1 cellular context compared by ENCODE assay signal in the genomic region with DNA sequence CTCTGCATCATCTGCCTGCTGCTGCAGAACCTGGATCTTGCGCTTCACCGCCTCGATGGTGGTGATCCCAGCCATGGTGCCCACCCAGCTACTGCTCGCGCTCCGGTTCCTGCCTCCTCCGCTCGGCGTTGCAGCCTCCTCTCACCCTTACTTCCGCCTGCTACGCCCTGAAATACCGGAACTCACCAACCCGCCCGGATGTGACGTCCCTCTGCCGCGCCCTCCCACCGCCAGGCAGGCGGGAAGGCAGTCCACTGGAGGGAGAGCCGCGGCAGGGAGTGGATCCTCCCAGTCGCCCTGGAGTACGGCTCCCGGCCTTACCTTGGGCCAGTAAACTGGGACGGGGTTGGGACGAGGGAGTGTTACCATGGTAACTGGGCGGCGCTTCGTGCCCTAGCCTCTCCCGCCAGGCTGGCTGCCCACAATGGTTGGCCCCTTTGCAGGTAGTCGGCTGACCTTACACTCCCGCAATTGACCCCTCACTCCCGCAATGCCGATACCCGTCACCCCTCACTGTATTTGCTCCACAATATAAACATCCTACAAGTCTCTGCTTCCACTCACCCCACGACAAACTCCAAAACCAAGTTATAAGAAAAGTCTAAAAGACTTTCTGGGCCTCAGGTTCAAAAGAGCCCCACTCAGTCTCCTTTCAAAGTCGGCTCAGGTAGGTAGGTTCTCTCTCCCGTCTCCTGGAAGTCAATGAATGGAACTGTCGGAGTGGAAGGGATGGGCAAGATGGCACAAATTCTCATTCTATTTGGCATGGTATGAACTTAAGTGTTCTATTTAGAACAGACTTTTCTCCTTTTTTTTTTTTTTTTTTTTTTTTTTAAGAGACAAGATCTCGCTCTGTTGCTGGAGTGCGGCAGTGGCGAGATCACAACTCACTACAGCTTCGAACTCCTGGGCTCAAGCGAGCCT.
TF ChIP-seq lines count a peak whose summit lies in the region.

No MANE protein-coding gene starts in this region.

TF ChIP-seq in H1, 55 proteins besides CTCF, POLR2A, EP300 and RAD21:
- TF ChIP-seq YY1 (IDR thresholded peaks at IDR 0.05; ENCODE audit: low read depth, low read length) (no peak), GABPA (IDR thresholded peaks at IDR 0.05; ENCODE audit: borderline replicate concordance, insufficient read depth, low read length) (peak; percentile 94; the same call in 1 of the 2 replicates), NRF1 (IDR thresholded peaks at IDR 0.05; ENCODE audit: low read depth, low read length) (no peak), RBBP5 (IDR thresholded peaks at IDR 0.05; ENCODE audit: borderline replicate concordance, low read depth, low read length) (0 out of 2 replicates have a peak, but pooled peaks have one; percentile 51), CHD2 (IDR thresholded peaks at IDR 0.05; ENCODE audit: low read length) (peak; percentile 16; the same call in 1 of the 2 replicates), SRF (IDR thresholded peaks at IDR 0.05; ENCODE audit: low read depth, low read length) (peak; percentile 32; the same call in 1 of the 2 replicates), SP1 (IDR thresholded peaks at IDR 0.05; ENCODE audit: low read depth, low read length) (peak; percentile 93), RNF2 (IDR thresholded peaks at IDR 0.05; ENCODE audit: borderline replicate concordance, low read depth, low read length, missing control alignments, poor library complexity, severe bottlenecking) (no peak), GTF2F1 (IDR thresholded peaks at IDR 0.05; ENCODE audit: borderline replicate concordance, low read depth, low read length) (peak; percentile 81; the same call in 1 of the 2 replicates), HDAC6 (IDR thresholded peaks at IDR 0.05; ENCODE audit: low read depth, low read length) (no peak), TEAD4 (IDR thresholded peaks at IDR 0.05; ENCODE audit: low read depth, low read length) (peak; percentile 48; the same call in 1 of the 2 replicates), TBP (IDR thresholded peaks at IDR 0.05; ENCODE audit: low read depth, low read length) (peak; percentile 95), BACH1 (IDR thresholded peaks at IDR 0.05; ENCODE audit: low read length) (peak; percentile 83), NANOG (IDR thresholded peaks at IDR 0.05; ENCODE audit: insufficient read depth, low read depth, low read length, poor library complexity, severe bottlenecking) (no peak), ASH2L (IDR thresholded peaks at IDR 0.05; ENCODE audit: low read length) (peak; percentile 90), TAF1 (IDR thresholded peaks at IDR 0.05; ENCODE audit: low read depth, low read length) (peak; percentile 95), BCL11A (IDR thresholded peaks at IDR 0.05; ENCODE audit: low read depth in 2 of 2, low read length in 2 of 2) (no peak), EGR1 (IDR thresholded peaks at IDR 0.05; ENCODE audit: borderline replicate concordance, low read depth, low read length) (peak; percentile 68), ZNF274 (IDR thresholded peaks at IDR 0.05; ENCODE audit: borderline replicate concordance, extremely low read depth, low read length) (no peak), SP2 (IDR thresholded peaks at IDR 0.05; ENCODE audit: low read length) (no peak), JUND (IDR thresholded peaks at IDR 0.05; ENCODE audit: low read length) (no peak), SIN3A (conservative IDR thresholded peaks at IDR 0.05 in 1 of 2, IDR thresholded peaks at IDR 0.05 in 1 of 2; ENCODE audit: low read depth in 1 of 2, low read length in 2 of 2) (peak; percentile 45 to 94; a peak in 2 of 4 replicates), CTBP2 (IDR thresholded peaks at IDR 0.05; ENCODE audit: borderline replicate concordance, insufficient read depth, insufficient read length, low read length) (no peak), HDAC2 (IDR thresholded peaks at IDR 0.05; ENCODE audit: borderline replicate concordance in 1 of 2, low read depth in 2 of 2, low read length in 2 of 2) (peak; percentile 48 to 50; a peak in 2 of 4 replicates), CBX8 (IDR thresholded peaks at IDR 0.05; ENCODE audit: borderline replicate concordance, low read depth, low read length) (no peak), SIRT6 (IDR thresholded peaks at IDR 0.05; ENCODE audit: low read length) (no peak), POLR2AphosphoS5 (IDR thresholded peaks at IDR 0.05; ENCODE audit: low read depth, low read length) (peak; percentile 81), TCF12 (IDR thresholded peaks at IDR 0.05; ENCODE audit: low read depth, low read length) (no peak), KDM5A (IDR thresholded peaks at IDR 0.05; ENCODE audit: low read length) (no peak; the same call in 1 of the 2 replicates), CEBPB (IDR thresholded peaks at IDR 0.05; ENCODE audit: low read depth, low read length) (no peak), SAP30 (IDR thresholded peaks at IDR 0.05; ENCODE audit: insufficient read depth, insufficient replicate concordance, low read length) (peak; percentile 86), CREB1 (IDR thresholded peaks at IDR 0.05) (peak; percentile 96), TAF7 (optimal IDR thresholded peaks at IDR 0.05; ENCODE audit: borderline replicate concordance, low read depth, low read length) (peak; percentile 67), PHF8 (conservative IDR thresholded peaks at IDR 0.05; ENCODE audit: low read depth, low read length) (peak; percentile 80)
- TF ChIP-seq, protein P1, sequence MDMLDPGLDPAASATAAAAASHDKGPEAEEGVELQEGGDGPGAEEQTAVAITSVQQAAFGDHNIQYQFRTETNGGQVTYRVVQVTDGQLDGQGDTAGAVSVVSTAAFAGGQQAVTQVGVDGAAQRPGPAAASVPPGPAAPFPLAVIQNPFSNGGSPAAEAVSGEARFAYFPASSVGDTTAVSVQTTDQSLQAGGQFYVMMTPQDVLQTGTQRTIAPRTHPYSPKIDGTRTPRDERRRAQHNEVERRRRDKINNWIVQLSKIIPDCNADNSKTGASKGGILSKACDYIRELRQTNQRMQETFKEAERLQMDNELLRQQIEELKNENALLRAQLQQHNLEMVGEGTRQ (IDR thresholded peaks at IDR 0.05; ENCODE audit: low read length) = no peak
- TF ChIP-seq, protein P2, sequence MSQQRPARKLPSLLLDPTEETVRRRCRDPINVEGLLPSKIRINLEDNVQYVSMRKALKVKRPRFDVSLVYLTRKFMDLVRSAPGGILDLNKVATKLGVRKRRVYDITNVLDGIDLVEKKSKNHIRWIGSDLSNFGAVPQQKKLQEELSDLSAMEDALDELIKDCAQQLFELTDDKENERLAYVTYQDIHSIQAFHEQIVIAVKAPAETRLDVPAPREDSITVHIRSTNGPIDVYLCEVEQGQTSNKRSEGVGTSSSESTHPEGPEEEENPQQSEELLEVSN (IDR thresholded peaks at IDR 0.05) = peak; percentile 96
- TF ChIP-seq, protein P3, sequence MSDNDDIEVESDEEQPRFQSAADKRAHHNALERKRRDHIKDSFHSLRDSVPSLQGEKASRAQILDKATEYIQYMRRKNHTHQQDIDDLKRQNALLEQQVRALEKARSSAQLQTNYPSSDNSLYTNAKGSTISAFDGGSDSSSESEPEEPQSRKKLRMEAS (IDR thresholded peaks at IDR 0.05) = peak; percentile 78
- TF ChIP-seq, protein P4, sequence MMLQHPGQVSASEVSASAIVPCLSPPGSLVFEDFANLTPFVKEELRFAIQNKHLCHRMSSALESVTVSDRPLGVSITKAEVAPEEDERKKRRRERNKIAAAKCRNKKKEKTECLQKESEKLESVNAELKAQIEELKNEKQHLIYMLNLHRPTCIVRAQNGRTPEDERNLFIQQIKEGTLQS (IDR thresholded peaks at IDR 0.05; ENCODE audit: insufficient read depth, low read depth, low read length) = peak; percentile 52; the same call in 1 of the 2 replicates
TF ChIP-seq in H1: peak in this region for 22.
